19 cellular contexts compared by ENCODE assay signal in the genomic region with DNA sequence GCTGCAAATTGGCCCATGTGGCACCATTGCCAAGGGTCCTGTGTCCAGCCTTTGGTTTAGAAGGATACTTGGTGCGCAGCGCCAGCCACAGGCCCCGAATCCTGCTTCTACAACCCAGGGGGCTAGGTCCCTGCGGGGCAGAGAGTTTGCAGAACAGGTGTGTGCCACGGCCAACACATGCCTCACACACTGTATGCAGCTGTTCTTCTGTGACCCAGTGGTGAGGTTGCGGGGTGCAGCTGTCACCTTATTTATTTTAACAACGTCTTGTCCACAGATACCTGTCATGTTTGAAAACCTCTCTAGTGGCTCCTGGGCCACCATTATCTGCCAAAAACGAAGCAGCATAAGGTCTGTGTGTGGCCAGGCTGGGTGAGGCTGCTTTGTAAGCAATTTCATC. TPM values are rescaled to one million over a fixed set of nuclear protein-coding genes. Genes with fewer than 3 reads are reported as not detected.
"Had no signal": no experiment of that assay in that cellular context is flagged by ENCODE, and none has a peak within 500 bp of the region (broad histone marks: within the 10 kb centered on the region; RNA-seq: fewer than 3 reads in every experiment).

No MANE protein-coding gene starts in this region.

- H3K36me3 Mint-ChIP-seq: immature natural killer cell had no signal

- H3K9me3 Mint-ChIP-seq: activated T-helper 2 cell treated with anti-CD3 and anti-CD28 coated beads, Interferon-gamma antibody, Interleukin-2, Interleukin-4, amounts not matched to agents 10 μg/mL and 5 μg/mL and 100 μg/mL, durations not matched to agents 14 hours and 24 hours and 36 hours; immature natural killer cell; stimulated activated naive CD8-positive, alpha-beta T cell treated with anti-CD3 and anti-CD28 coated beads, Interleukin-15, Interleukin-2, amounts not matched to agents 100 ng/mL and 50 ng/mL, for 24 hours had no signal

- H3K4me3 ChIP-seq: heart left ventricle, right atrium auricular region, suprapubic skin, upper lobe of left lung had no signal

- H3K27ac Mint-ChIP-seq: activated T-helper 2 cell treated with anti-CD3 and anti-CD28 coated beads, Interferon-gamma antibody, Interleukin-2, Interleukin-4, amounts not matched to agents 10 μg/mL and 5 μg/mL and 100 μg/mL, durations not matched to agents 14 hours and 24 hours and 36 hours; immature natural killer cell; nephron progenitor cell; progenitor cell of endocrine pancreas; stimulated activated naive CD8-positive, alpha-beta T cell treated with anti-CD3 and anti-CD28 coated beads, Interleukin-15, Interleukin-2, amounts not matched to agents 100 ng/mL and 50 ng/mL, for 24 hours had no signal

- H3K27ac ChIP-seq: epithelial cell of prostate, heart left ventricle, right atrium auricular region, suprapubic skin, upper lobe of left lung had no signal

- H3K36me3 ChIP-seq: heart left ventricle, right atrium auricular region, suprapubic skin, upper lobe of left lung had no signal

- ATAC-seq: heart left ventricle had no signal

- H3K4me1 ChIP-seq: right atrium auricular region had no signal

- DNase-seq: activated CD4-positive, CD25-positive, alpha-beta regulatory T cell treated with anti-CD3 and anti-CD28 coated beads, Interleukin-2, amount 50 U/mL, for 72 hours; activated naive CD4-positive, alpha-beta T cell treated with anti-CD3 and anti-CD28 coated beads, Interleukin-2, amount 50 U/mL, for 16 hours; foreskin melanocyte; immature natural killer cell; nephron progenitor cell; occipital lobe; small intestine; stimulated activated CD4-positive, alpha-beta T cell treated with anti-CD3 and anti-CD28 coated beads, Interleukin-4, amount 100 ng/mL, for 4 hours; stimulated activated CD8-positive, alpha-beta memory T cell treated with anti-CD3 and anti-CD28 coated beads, Interleukin-4, amount 100 ng/mL, for 48 hours; T1000 had no signal

- H3K4me3 Mint-ChIP-seq: immature natural killer cell; nephron progenitor cell; stimulated activated naive CD8-positive, alpha-beta T cell treated with anti-CD3 and anti-CD28 coated beads, Interleukin-15, Interleukin-2, amounts not matched to agents 100 ng/mL and 50 ng/mL, for 24 hours had no signal

- H3K27me3 ChIP-seq: upper lobe of left lung had no signal

- H3K9me3 ChIP-seq: right atrium auricular region, suprapubic skin, upper lobe of left lung had no signal

RNA-seq across cellular contexts. Expression of gene CBFA2T3, which starts 11.6 kb away (rescaled TPM):
- total RNA-seq: dermis microvascular lymphatic vessel endothelial cell had no signal
